Comparison of ENCODE assay signal across 1 cellular context in the genomic region with DNA sequence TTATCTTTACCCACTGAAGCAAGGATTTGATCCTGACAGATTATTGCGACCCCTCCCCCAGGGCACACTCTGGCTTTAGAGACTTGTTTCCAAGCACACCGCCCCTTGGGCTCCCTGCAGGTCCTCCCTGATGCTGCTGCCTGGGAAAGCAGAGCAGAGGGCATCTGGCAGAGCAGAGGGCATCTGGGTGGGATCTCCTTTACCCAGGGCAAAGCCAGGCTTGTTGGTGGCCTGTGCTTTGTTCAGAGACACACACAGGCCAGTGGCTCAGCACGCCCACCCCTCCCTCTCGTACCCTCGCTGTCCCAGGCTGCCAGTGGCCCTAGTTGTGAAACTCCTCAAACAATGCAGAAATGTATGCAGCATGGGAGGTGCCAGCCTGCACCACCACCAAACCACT.
TF ChIP-seq lines count a peak whose summit lies in the region.

No MANE protein-coding gene starts in this region.

TF ChIP-seq in GM12878, 131 proteins besides CTCF, POLR2A, EP300 and RAD21 (continued from another document):
- TF ChIP-seq, protein P1, sequence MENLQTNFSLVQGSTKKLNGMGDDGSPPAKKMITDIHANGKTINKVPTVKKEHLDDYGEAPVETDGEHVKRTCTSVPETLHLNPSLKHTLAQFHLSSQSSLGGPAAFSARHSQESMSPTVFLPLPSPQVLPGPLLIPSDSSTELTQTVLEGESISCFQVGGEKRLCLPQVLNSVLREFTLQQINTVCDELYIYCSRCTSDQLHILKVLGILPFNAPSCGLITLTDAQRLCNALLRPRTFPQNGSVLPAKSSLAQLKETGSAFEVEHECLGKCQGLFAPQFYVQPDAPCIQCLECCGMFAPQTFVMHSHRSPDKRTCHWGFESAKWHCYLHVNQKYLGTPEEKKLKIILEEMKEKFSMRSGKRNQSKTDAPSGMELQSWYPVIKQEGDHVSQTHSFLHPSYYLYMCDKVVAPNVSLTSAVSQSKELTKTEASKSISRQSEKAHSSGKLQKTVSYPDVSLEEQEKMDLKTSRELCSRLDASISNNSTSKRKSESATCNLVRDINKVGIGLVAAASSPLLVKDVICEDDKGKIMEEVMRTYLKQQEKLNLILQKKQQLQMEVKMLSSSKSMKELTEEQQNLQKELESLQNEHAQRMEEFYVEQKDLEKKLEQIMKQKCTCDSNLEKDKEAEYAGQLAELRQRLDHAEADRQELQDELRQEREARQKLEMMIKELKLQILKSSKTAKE (IDR thresholded peaks at IDR 0.05; ENCODE audit: low read depth, poor library complexity, severe bottlenecking), result no peak
